Comparison of ENCODE assay signal across 14 cellular contexts in the genomic region with DNA sequence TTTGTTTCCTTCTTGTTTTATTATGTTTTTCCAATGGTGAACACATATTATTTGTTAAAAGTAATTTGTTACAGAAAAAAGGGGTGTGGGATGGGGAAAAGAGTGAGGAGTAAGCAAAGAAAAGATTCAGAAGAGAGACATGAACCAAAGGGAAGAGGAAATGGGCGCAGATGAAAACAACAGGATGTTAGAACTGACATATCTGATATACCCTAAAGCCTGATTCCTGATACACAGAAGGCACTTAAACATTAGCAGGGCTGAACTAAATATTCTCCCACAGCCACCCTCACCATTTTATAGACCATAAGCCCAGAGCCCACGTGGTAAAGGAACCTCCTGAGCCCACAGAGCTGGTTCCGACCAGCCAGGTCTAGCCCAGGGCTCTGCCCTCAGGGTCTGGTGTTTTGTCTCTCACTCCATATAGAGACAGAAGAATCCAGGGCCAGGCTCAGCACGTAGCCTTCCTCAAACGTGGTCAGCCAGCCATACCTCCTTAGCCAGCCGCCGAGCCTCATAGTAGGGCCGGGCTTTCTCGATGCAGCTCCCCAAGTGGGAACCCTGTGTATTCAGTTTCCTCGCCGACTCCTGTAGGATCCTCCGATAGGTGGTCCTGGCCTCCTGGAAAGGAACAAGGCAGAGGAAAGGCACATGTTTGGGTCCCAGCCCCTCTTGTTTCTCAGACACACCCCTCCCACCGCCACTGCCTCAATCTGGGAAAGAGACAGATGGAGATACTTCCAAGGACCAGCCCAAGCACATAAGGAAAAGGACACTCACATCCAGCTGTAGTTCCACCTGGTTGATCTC. TPM values are rescaled to one million over a fixed set of nuclear protein-coding genes. Genes with fewer than 3 reads are reported as not detected.
A peak's percentile ranks its signal among the peaks of the same experiment; 100 is the strongest.
DNase-seq lines count a peak whose midpoint lies in the region; ATAC-seq and TF ChIP-seq lines count a peak whose summit lies in the region.
"Had no signal": no experiment of that assay in that cellular context is flagged by ENCODE, and none has a peak within 500 bp of the region (broad histone marks: within the 10 kb centered on the region; RNA-seq: fewer than 3 reads in every experiment).

No MANE protein-coding gene starts in this region.

- peaks cover 34% of the 10 kb centered on the region for H3K4me1 Mint-ChIP-seq in T-helper 2 cell treated with Interferon-gamma antibody and Interleukin-4, amounts not matched to agents 5 μg/mL and 100 μg/mL, for 36 hours (ENCODE audit: low read depth)
- peaks cover 40% of the 10 kb centered on the region for H3K4me1 Mint-ChIP-seq in endothelial cell (ENCODE audit: unreplicated experiment)

- H3K27ac ChIP-seq in right atrium auricular region: no peak overlapping the region
- H3K27ac ChIP-seq: sigmoid colon had no signal

- H3K4me3 Mint-ChIP-seq in T-helper 2 cell treated with Interferon-gamma antibody and Interleukin-4, amounts not matched to agents 5 μg/mL and 100 μg/mL, for 36 hours: peak overlapping the region; percentile 66
- peak overlapping the region; percentile 12 for H3K4me3 Mint-ChIP-seq in endothelial cell (ENCODE audit: unreplicated experiment)

- peaks cover 61% of the 10 kb centered on the region for H3K36me3 Mint-ChIP-seq in T-helper 2 cell treated with Interferon-gamma antibody and Interleukin-4, amounts not matched to agents 5 μg/mL and 100 μg/mL, for 36 hours (ENCODE audit: low read depth)
- peaks cover 58% of the 10 kb centered on the region for H3K36me3 Mint-ChIP-seq in endothelial cell (ENCODE audit: low read depth, unreplicated experiment)

- no peaks in the 10 kb centered on the region for H3K9me3 Mint-ChIP-seq in T-helper 2 cell treated with Interferon-gamma antibody and Interleukin-4, amounts not matched to agents 5 μg/mL and 100 μg/mL, for 36 hours
- H3K9me3 Mint-ChIP-seq in endothelial cell (ENCODE audit: unreplicated experiment): no peaks in the 10 kb centered on the region

- H3K27ac Mint-ChIP-seq in T-helper 2 cell treated with Interferon-gamma antibody and Interleukin-4, amounts not matched to agents 5 μg/mL and 100 μg/mL, for 36 hours: peak overlapping the region; percentile 88
- H3K27ac Mint-ChIP-seq in endothelial cell (ENCODE audit: unreplicated experiment): peak overlapping the region; percentile 76

- H3K36me3 ChIP-seq in right atrium auricular region: peaks cover 60% of the 10 kb centered on the region

- H3K27me3 Mint-ChIP-seq in T-helper 2 cell treated with Interferon-gamma antibody and Interleukin-4, amounts not matched to agents 5 μg/mL and 100 μg/mL, for 36 hours (ENCODE audit: low read depth): no peaks in the 10 kb centered on the region
- peaks cover 13% of the 10 kb centered on the region for H3K27me3 Mint-ChIP-seq in endothelial cell (ENCODE audit: unreplicated experiment)

- H3K9me3 ChIP-seq in right atrium auricular region: no peaks in the 10 kb centered on the region
- H3K9me3 ChIP-seq: sigmoid colon had no signal

- H3K4me3 ChIP-seq in right atrium auricular region: no peak overlapping the region
- H3K4me3 ChIP-seq: sigmoid colon had no signal

- ATAC-seq in Right ventricle myocardium inferior: no peak

- no peak for TF ChIP-seq CTCF in right atrium auricular region (IDR thresholded peaks at IDR 0.05)
- TF ChIP-seq CTCF in endothelial cell (IDR thresholded peaks at IDR 0.05; ENCODE audit: unreplicated experiment): no peak

- intact Hi-C loops in Right ventricle myocardium inferior (cut with DNase I): no loop called here

- peaks cover 5 to 27% of the 10 kb centered on the region in 2 donors for H3K4me1 ChIP-seq in right atrium auricular region

- H3K27me3 ChIP-seq in right atrium auricular region: no peaks in the 10 kb centered on the region
- H3K27me3 ChIP-seq: sigmoid colon had no signal

- DNase-seq in right atrium auricular region (ENCODE audit: low spot score): peak; percentile 43
- DNase-seq in Right ventricle myocardium inferior (ENCODE audit: missing footprints): no peak
- no peak for DNase-seq in T-helper 2 cell treated with Interferon-gamma antibody and Interleukin-4, amounts not matched to agents 5 μg/mL and 100 μg/mL, for 36 hours (ENCODE audit: low spot score)
- DNase-seq in endothelial cell (ENCODE audit: low spot score): no peak
- DNase-seq in OCI-M1 (lab: John Stamatoyannopoulos, UW): no peak
- no peak for DNase-seq in NCI-H510A (lab: John Stamatoyannopoulos, UW)
- DNase-seq in globus pallidus (ENCODE audit: low spot score): no peak
- DNase-seq: activated CD4-positive, alpha-beta T cell treated with anti-CD3 and anti-CD28 coated beads for 1 hour; activated gamma-delta T cell; HCEC 1CT; NCI-H187; NCI-H446 treated with DMSO at 0.1 percent for 48 hours; nucleus accumbens; sigmoid colon had no signal

RNA-seq across cellular contexts. Expression of a gene that starts 9.5 kb away (rescaled TPM):
- 10 to 100 TPM; 13.6 to 18.5 TPM for total RNA-seq in right atrium auricular region
- 22.2 TPM for total RNA-seq in Right ventricle myocardium inferior
- 30.7 TPM for total RNA-seq in endothelial cell (ENCODE audit: unreplicated experiment)

RNA-seq across cellular contexts. Expression of a gene that starts 21.8 kb away (rescaled TPM):
- 10 to 100 TPM; 55.3 to 59.1 TPM for total RNA-seq in right atrium auricular region
- total RNA-seq in Right ventricle myocardium inferior: 40.3 TPM
- total RNA-seq in endothelial cell (ENCODE audit: unreplicated experiment): 29.8 TPM

RNA-seq across cellular contexts. Expression of a gene that starts 42.6 kb away (rescaled TPM):
- total RNA-seq in right atrium auricular region: 10 to 100 TPM in 1 of 2 donors, 1 to 10 TPM in 1; 9.7 to 11.8 TPM
- 20.8 TPM for total RNA-seq in Right ventricle myocardium inferior
- 26.8 TPM for total RNA-seq in endothelial cell (ENCODE audit: unreplicated experiment)
